Comparison of ENCODE assay signal across 8 cellular contexts in the genomic region with DNA sequence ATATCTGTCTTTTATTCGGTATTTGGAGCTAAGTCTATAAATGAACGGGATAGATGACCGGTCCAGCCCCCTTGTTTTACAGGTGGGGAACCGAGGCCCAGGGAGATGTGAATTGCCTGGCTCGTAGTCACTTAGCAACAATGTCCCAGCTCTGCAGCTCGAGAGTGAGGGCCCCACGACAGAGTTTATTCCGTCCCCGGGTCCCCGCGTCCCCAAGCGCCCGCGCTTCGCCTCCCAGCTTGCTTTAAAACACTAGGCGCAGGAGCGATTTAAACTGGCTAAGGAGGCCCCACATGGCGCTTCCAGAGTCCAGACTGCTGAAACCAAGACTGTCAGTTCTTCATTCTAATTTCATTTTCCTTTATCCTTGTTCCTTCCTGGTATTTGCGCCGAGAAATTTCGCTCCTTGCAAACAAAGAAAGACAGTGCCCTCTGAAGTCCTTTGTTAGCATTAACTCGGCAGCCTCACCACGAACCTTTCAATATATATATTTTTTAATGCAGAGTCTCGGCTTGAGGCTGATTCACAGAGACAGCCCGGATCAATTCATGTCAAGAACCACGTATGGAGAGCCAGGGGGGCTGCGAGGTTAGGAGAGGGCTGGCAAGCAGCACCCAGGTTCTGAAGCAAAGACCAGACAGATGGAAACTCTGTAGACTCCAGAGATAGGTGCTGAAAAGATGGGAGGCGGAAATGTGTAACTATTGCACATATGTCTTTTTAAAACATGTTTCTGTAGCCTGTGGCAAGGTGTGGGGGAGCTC. TPM values are rescaled to one million over a fixed set of nuclear protein-coding genes. Genes with fewer than 3 reads are reported as not detected.
DNase-seq lines count a peak whose midpoint lies in the region; ATAC-seq and TF ChIP-seq lines count a peak whose summit lies in the region.

No MANE protein-coding gene starts in this region.

- peak in 3 of 5 donors; percentile 12 for DNase-seq in CD4-positive, alpha-beta memory T cell
- DNase-seq in HEK293T (ENCODE audit: extremely low spot score) (peak; percentile 36), RPMI7951 (ENCODE audit: low read depth) (peak; percentile 81), breast epithelium (ENCODE audit: low spot score in 2 of 2) (no peak), iris pigment epithelial cell (ENCODE audit: low read depth) (peak; percentile 90)

- intact Hi-C loops in CD4-positive, alpha-beta memory T cell (cut with micrococcal nuclease), result loop anchor here (2.0 to 10.0 kb wide), 6 partner anchors 65 to 1051 kb away; no protein-coding TSS in a partner anchor
- intact Hi-C loops in breast epithelium (cut with DNase I; ENCODE audit: low total_unique reads), result no loop called here

- no peaks in the 10 kb centered on the region for H3K27me3 ChIP-seq in CD4-positive, alpha-beta memory T cell (ENCODE audit: insufficient read depth, low read length)
- H3K27me3 ChIP-seq in breast epithelium (no peaks in the 10 kb centered on the region), skeletal muscle satellite cell (ENCODE audit: control insufficient read depth, insufficient read depth, low read length) (no peaks in the 10 kb centered on the region)

- H3K9ac ChIP-seq in skeletal muscle satellite cell (ENCODE audit: low read depth, low read length), result peak overlapping the region; percentile 90

- peak; percentile 46 to 74 (median 54) for TF ChIP-seq CTCF in breast epithelium (IDR thresholded peaks at IDR 0.05)

- peak overlapping the region; percentile 86 for H3K4me2 ChIP-seq in skeletal muscle satellite cell (ENCODE audit: low read length)

- no peaks in the 10 kb centered on the region for H3K36me3 ChIP-seq in CD4-positive, alpha-beta memory T cell (ENCODE audit: insufficient read depth, low read length)
- H3K36me3 ChIP-seq in breast epithelium, result no peaks in the 10 kb centered on the region
- H3K36me3 ChIP-seq in skeletal muscle satellite cell (ENCODE audit: insufficient read depth, low read length), result no peaks in the 10 kb centered on the region

- H3K27ac Mint-ChIP-seq in CD4-positive, alpha-beta memory T cell, result peak overlapping the region in 1 of 7 donors; percentile 27

- CTCF ChIA-PET in CD4-positive, alpha-beta memory T cell (lab: Charles Lee; ENCODE audit: partially characterized antibody), result interaction anchor here (0.8 to 8.8 kb wide), 5 partner anchors 8 to 740 kb away, joined by 3 to 58 read pairs (median 4); no protein-coding TSS in a partner anchor
- CTCF ChIA-PET in HEK293T (lab: Yijun Ruan, JAX), result interaction anchor here (0.6 to 1.4 kb wide), 6 partner anchors 121 to 610 kb away, joined by 3 to 8 read pairs (median 3); no protein-coding TSS in a partner anchor

- no peaks in the 10 kb centered on the region for H3K36me3 Mint-ChIP-seq in CD4-positive, alpha-beta memory T cell

- H3K4me1 ChIP-seq in CD4-positive, alpha-beta memory T cell (ENCODE audit: insufficient read depth, low read length), result peaks cover 25% of the 10 kb centered on the region
- peaks cover 0 to 21% of the 10 kb centered on the region in 2 donors for H3K4me1 ChIP-seq in breast epithelium
- H3K4me1 ChIP-seq in skeletal muscle satellite cell (ENCODE audit: control insufficient read depth, insufficient read depth, low read length), result peaks cover 46% of the 10 kb centered on the region

- ATAC-seq in GM19023 (IDR thresholded peaks at IDR 0.05; ENCODE audit: unreplicated experiment), result no peak
- ATAC-seq in HG03025 (IDR thresholded peaks at IDR 0.05; ENCODE audit: low FRiP score, unreplicated experiment), result no peak

- H3K27me3 Mint-ChIP-seq in CD4-positive, alpha-beta memory T cell, result peaks cover 7 to 10% of the 10 kb centered on the region in 2 donors

- H3K9me3 Mint-ChIP-seq in CD4-positive, alpha-beta memory T cell, result no peaks in the 10 kb centered on the region

- POLR2A ChIA-PET in CD4-positive, alpha-beta memory T cell (lab: Charles Lee; ENCODE audit: partially characterized antibody), result no interaction called here
- POLR2A ChIA-PET in HEK293T (lab: Yijun Ruan, JAX), result interaction anchor here (1.5 kb wide), 1 partner anchor 123 kb away, joined by 5 read pairs; no protein-coding TSS in a partner anchor

- TF ChIP-seq POLR2A in breast epithelium (IDR thresholded peaks at IDR 0.05), result no peak

- no peaks in the 10 kb centered on the region for H3K9me3 ChIP-seq in CD4-positive, alpha-beta memory T cell (ENCODE audit: control insufficient read depth in 1 of 2, low read length in 2 of 2)
- H3K9me3 ChIP-seq in breast epithelium, result no peaks in the 10 kb centered on the region
- no peaks in the 10 kb centered on the region for H3K9me3 ChIP-seq in skeletal muscle satellite cell (replicated peaks; ENCODE audit: low read length)

- H3K4me1 Mint-ChIP-seq in CD4-positive, alpha-beta memory T cell, result peaks cover 15 to 33% (median 22%) of the 10 kb centered on the region in 4 donors

- peak overlapping the region in 1 of 2 donors; percentile 64 for H3K4me3 ChIP-seq in CD4-positive, alpha-beta memory T cell (ENCODE audit: low read length in 2 of 2)
- H3K4me3 ChIP-seq in breast epithelium, result peak overlapping the region; percentile 64 to 76 (median 74)
- peak overlapping the region; percentile 90 for H3K4me3 ChIP-seq in skeletal muscle satellite cell (ENCODE audit: low read length)

- no peak overlapping the region for H3K27ac ChIP-seq in CD4-positive, alpha-beta memory T cell (ENCODE audit: low read depth, low read length)
- H3K27ac ChIP-seq in breast epithelium, result peak overlapping the region; percentile 85 to 87

- H3K4me3 Mint-ChIP-seq in CD4-positive, alpha-beta memory T cell, result peak overlapping the region; percentile 84 to 96 (median 90)

TF ChIP-seq in HEK293T, 16 proteins besides CTCF, POLR2A, EP300 and RAD21:
- TF ChIP-seq PKNOX1 (IDR thresholded peaks at IDR 0.05), result no peak
TF ChIP-seq in HEK293T: peak in this region for 0.

RNA-seq across cellular contexts. Expression of gene ENC1, which starts 1.4 kb away (rescaled TPM):
- total RNA-seq in CD4-positive, alpha-beta memory T cell, result under 1 TPM; 0.61 to 0.84 TPM
- under 1 TPM; 0.10 to 0.75 TPM for polyA plus RNA-seq in CD4-positive, alpha-beta memory T cell
- 23.3 and 24.0 TPM in 2 replicates for total RNA-seq in RPMI7951 (2014; rRNA removed; shearing (Covaris generic))
- 10 to 100 TPM in 2 of 3 donors, 1 to 10 TPM in 1; 8.3 to 16.7 (median 13.8) TPM for total RNA-seq in breast epithelium
- 25.9 and 50.0 TPM in 2 replicates for total RNA-seq in skeletal muscle satellite cell (2012; rRNA removed)

RNA-seq across cellular contexts. Expression of gene HEXB, which starts 43.1 kb away (rescaled TPM):
- 10 to 100 TPM; 62.3 to 70.9 TPM for total RNA-seq in CD4-positive, alpha-beta memory T cell
- 100 to 1,000 TPM in 1 of 2 donors, 10 to 100 TPM in 1; 92.6 to 200 TPM for polyA plus RNA-seq in CD4-positive, alpha-beta memory T cell
- total RNA-seq in RPMI7951 (2014; rRNA removed; shearing (Covaris generic)), result 162 and 180 TPM in 2 replicates
- total RNA-seq in breast epithelium, result 100 to 1,000 TPM; 123 to 218 (median 145) TPM
- total RNA-seq in skeletal muscle satellite cell (2012; rRNA removed), result 118 and 144 TPM in 2 replicates

Comparison
In these comparisons a context has a peak if more than half of its experiments do, and no peak if none do; other contexts are left out.
1. DNase-seq: peak in CD4-positive, alpha-beta memory T cell (3 of 5), HEK293T (single experiment), RPMI7951 (single experiment) and iris pigment epithelial cell (single experiment); none in breast epithelium (0 of 2).
2. RNA of gene ENC1, which starts 1.4 kb away (total RNA-seq): 23.3 to 24.0 TPM in RPMI7951 and 8.3 to 16.7 TPM in breast epithelium; 0.61 to 0.84 TPM in CD4-positive, alpha-beta memory T cell; every median in the first group is over 4 times any median in the second.